Comparison of ENCODE assay signal across 8 cellular contexts in the genomic region with DNA sequence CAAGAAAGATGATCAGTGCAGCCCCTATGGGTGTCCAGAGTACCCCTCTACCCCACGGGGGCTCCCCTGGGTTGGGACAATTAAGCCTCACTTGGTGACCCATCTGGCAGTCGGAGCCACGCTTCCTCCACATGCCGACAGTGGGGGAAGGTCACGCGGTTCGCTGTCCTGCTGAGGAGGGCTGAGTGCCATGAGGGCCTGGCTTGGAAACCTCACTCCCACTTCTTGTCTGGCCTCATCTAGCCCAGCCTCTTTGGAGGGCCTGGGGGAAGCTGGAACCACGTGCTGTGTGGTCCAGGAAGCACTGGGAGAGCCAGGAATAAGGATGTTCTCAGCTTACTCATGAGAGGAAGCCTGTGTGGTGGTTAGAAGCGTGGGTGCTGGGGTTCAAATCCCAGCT. TPM values are rescaled to one million over a fixed set of nuclear protein-coding genes. Genes with fewer than 3 reads are reported as not detected.
DNase-seq lines count a peak whose midpoint lies in the region; TF ChIP-seq lines count a peak whose summit lies in the region.
"Not testable (repeated sequence)": the region's sequence is repeated elsewhere in the genome, so short reads cannot be mapped to it uniquely, and the experiment has no call there.

No MANE protein-coding gene starts in this region.

- not testable (repeated sequence) for H3K27me3 ChIP-seq in stomach

- peaks cover 24% of the 10 kb centered on the region for H3K36me3 Mint-ChIP-seq in T-helper 2 cell treated with Interferon-gamma antibody and Interleukin-4, amounts not matched to agents 5 μg/mL and 100 μg/mL, for 36 hours (ENCODE audit: low read depth)
- not testable (repeated sequence) for H3K36me3 Mint-ChIP-seq in nephron (ENCODE audit: low read depth)

- not testable (repeated sequence) for H3K9me3 Mint-ChIP-seq in T-helper 2 cell treated with Interferon-gamma antibody and Interleukin-4, amounts not matched to agents 5 μg/mL and 100 μg/mL, for 36 hours; nephron

- not testable (repeated sequence) for H3K4me3 ChIP-seq in AG09309 (ENCODE audit: control insufficient read depth, low read depth, low read length); astrocyte of the cerebellum (ENCODE audit: low read depth, low read length)
- H3K4me3 ChIP-seq in GM12875 (ENCODE audit: low read depth, low read length) (peak overlapping the region; percentile 80), stomach (peak overlapping the region in 3 of 4 donors; percentile 50 to 55 (median 52))

- not testable (repeated sequence) for H3K27ac Mint-ChIP-seq in T-helper 2 cell treated with Interferon-gamma antibody and Interleukin-4, amounts not matched to agents 5 μg/mL and 100 μg/mL, for 36 hours
- peak overlapping the region in 2 of 3 experiments; percentile 78 to 79 for H3K27ac Mint-ChIP-seq in nephron

- WGBS in stomach, 5 donors, result 18 to 46% (median 27%) methylated on average over 8 to 9 of the region's 9 CpGs

- intact Hi-C loops in stomach (cut with DNase I; ENCODE audit: low total_unique reads), result not testable (repeated sequence)

- in situ Hi-C loops in astrocyte of the cerebellum (cut with HindIII; ENCODE audit: low sequenced_read_pairs), result not testable (repeated sequence)

- not testable (repeated sequence) for H3K9me3 ChIP-seq in stomach

- peak overlapping the region; percentile 95 for H3K4me3 Mint-ChIP-seq in T-helper 2 cell treated with Interferon-gamma antibody and Interleukin-4, amounts not matched to agents 5 μg/mL and 100 μg/mL, for 36 hours
- H3K4me3 Mint-ChIP-seq in nephron, result not testable (repeated sequence)

- not testable (repeated sequence) for H3K36me3 ChIP-seq in stomach

- H3K27ac ChIP-seq in stomach, result peak overlapping the region; percentile 83 to 90 (median 85)

- DNase-seq in AG09309 (ENCODE audit: low read depth) (peak; percentile 16), astrocyte of the cerebellum (ENCODE audit: low read depth) (peak; percentile 44), fibroblast of gingiva (ENCODE audit: low read depth) (peak; percentile 35), kidney tubule cell (ENCODE audit: low spot score) (peak; percentile 9), stomach (peak; percentile 56)
- DNase-seq in T-helper 2 cell treated with Interferon-gamma antibody and Interleukin-4, amounts not matched to agents 5 μg/mL and 100 μg/mL, for 36 hours (ENCODE audit: low spot score), result not testable (repeated sequence)

- peaks cover 22 to 67% (median 52%) of the 10 kb centered on the region in 4 donors for H3K4me1 ChIP-seq in stomach

- TF ChIP-seq POLR2A in stomach (IDR thresholded peaks at IDR 0.05), result not testable (repeated sequence)

- H3K4me1 Mint-ChIP-seq in T-helper 2 cell treated with Interferon-gamma antibody and Interleukin-4, amounts not matched to agents 5 μg/mL and 100 μg/mL, for 36 hours (ENCODE audit: low read depth), result peaks cover 50% of the 10 kb centered on the region
- peaks cover 21% of the 10 kb centered on the region for H3K4me1 Mint-ChIP-seq in nephron

- not testable (repeated sequence) for H3K27me3 Mint-ChIP-seq in T-helper 2 cell treated with Interferon-gamma antibody and Interleukin-4, amounts not matched to agents 5 μg/mL and 100 μg/mL, for 36 hours (ENCODE audit: low read depth); nephron (ENCODE audit: low read depth)

- TF ChIP-seq EP300 in stomach (IDR thresholded peaks at IDR 0.05), result not testable (repeated sequence)

- not testable (repeated sequence) for TF ChIP-seq CTCF in AG09309 (IDR thresholded peaks at IDR 0.05; ENCODE audit: control insufficient read depth, insufficient read depth, low read depth, low read length, missing control alignments); GM12875 (IDR thresholded peaks at IDR 0.05; ENCODE audit: borderline replicate concordance, insufficient read depth, low read depth, low read length); astrocyte of the cerebellum (IDR thresholded peaks at IDR 0.05; ENCODE audit: low read depth, low read length, missing control alignments); nephron (IDR thresholded peaks at IDR 0.05; ENCODE audit: unreplicated experiment in 3 of 3); stomach (IDR thresholded peaks at IDR 0.05)

RNA-seq across cellular contexts. Expression of gene LGALS9, which starts 1.8 kb away (rescaled TPM):
- total RNA-seq in stomach, result 100 to 1,000 TPM in 1 of 5 donors, 10 to 100 TPM in 4; 59.8 to 123 (median 96.7) TPM
- polyA plus RNA-seq in stomach, result 100 to 1,000 TPM in 2 of 3 donors, 10 to 100 TPM in 1; 54.0 to 341 (median 120) TPM
